Comparison of ENCODE assay signal across 26 cellular contexts in the genomic region with DNA sequence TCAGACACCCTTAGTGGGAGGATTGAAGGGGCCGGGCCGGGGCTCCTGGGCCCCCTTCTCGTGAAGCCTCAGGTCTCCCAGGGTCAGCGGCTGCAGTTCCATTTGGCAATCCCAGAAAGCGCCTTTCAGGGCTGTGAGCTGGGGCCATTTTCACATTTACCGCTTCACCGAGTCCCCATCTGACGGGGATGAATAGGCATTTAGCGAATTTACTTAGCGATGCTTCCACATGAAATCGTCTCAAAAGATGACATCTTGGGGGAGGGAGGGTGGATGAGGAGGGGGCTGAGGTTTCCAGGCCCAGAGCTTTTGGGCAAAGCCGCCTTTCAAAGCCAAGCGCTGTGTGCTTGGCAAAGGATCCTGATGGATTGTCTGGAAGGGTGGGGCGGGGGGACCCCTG.
DNase-seq lines count a peak whose midpoint lies in the region; ATAC-seq, FAIRE-seq and TF ChIP-seq lines count a peak whose summit lies in the region.
"Had no signal": no experiment of that assay in that cellular context is flagged by ENCODE, and none has a peak within 500 bp of the region (broad histone marks: within the 10 kb centered on the region; RNA-seq: fewer than 3 reads in every experiment).

No MANE protein-coding gene starts in this region.

- H4K5ac ChIP-seq in H1 (ENCODE audit: insufficient read length, low read depth, low read length) = no peak overlapping the region

- H2AFZ ChIP-seq in H1 (ENCODE audit: low read length) = no peak overlapping the region
- H2AFZ ChIP-seq in neuronal stem cell (ENCODE audit: low read length) = peak overlapping the region; percentile 42

- no peak overlapping the region for H3K27ac ChIP-seq in H1 (ENCODE audit: low read depth, low read length)
- H3K27ac ChIP-seq in neuronal stem cell (replicated peaks; ENCODE audit: low read length) = peak overlapping the region; percentile 100
- no peak overlapping the region for H3K27ac ChIP-seq in gastrocnemius medialis
- H3K27ac ChIP-seq: adrenal gland, cardiac muscle cell, epithelial cell of prostate, prostate gland, RWPE1, skin epidermis, stomach had no signal

- no peak overlapping the region for H2BK12ac ChIP-seq in H1 (ENCODE audit: low read depth, low read length)
- H2BK12ac ChIP-seq in neuronal stem cell (ENCODE audit: low read length) = no peak overlapping the region

- peak; percentile 16 for DNase-seq in NCI-H146 (lab: John Stamatoyannopoulos, UW)
- DNase-seq in NCI-H146 treated with DMSO at 0.1 percent for 48 hours (lab: John Stamatoyannopoulos, UW; ENCODE audit: unreplicated experiment) = no peak
- peak; percentile 94 for DNase-seq in NCI-H2227 (lab: John Stamatoyannopoulos, UW; ENCODE audit: unreplicated experiment)
- DNase-seq in H1 (ENCODE audit: low read depth in 1 of 2, low spot score in 2 of 2) = peak in 1 of 2 experiments; percentile 47
- DNase-seq in neuronal stem cell (ENCODE audit: low spot score) = peak; percentile 94
- no peak for DNase-seq in gastrocnemius medialis
- no peak for DNase-seq in left colon
- DNase-seq: activated B cell treated with CpG ODN at 0.5 μM for 24 hours; activated CD4-positive, alpha-beta memory T cell treated with anti-CD3 and anti-CD28 coated beads for 36 hours; activated T-cell treated with anti-CD3 and anti-CD28 coated beads for 4 hours; adrenal gland; BE2C; Caco-2; dermis blood vessel endothelial cell; HCEC 1CT; kidney glomerular epithelial cell; naive thymus-derived CD8-positive, alpha-beta T cell; stimulated activated CD4-positive, alpha-beta T cell treated with anti-CD3 and anti-CD28 coated beads, Interleukin-2, amount 100 ng/mL, for 48 hours; stomach had no signal

- no peak overlapping the region for H3K56ac ChIP-seq in H1 (replicated peaks; ENCODE audit: insufficient read length, low read depth, low read length)

- H3K4me1 ChIP-seq in H1 (replicated peaks in 1 of 4; ENCODE audit: control insufficient read depth in 3 of 4, insufficient read depth in 4 of 4, low read length in 3 of 4) = peaks cover 7 to 16% (median 14%) of the 10 kb centered on the region in 4 experiments
- peaks cover 31 to 40% of the 10 kb centered on the region in 2 donors for H3K4me1 ChIP-seq in neuronal stem cell (ENCODE audit: control insufficient read depth in 2 of 2, insufficient read depth in 1 of 2, low read depth in 1 of 2, low read length in 2 of 2)
- no peaks in the 10 kb centered on the region for H3K4me1 ChIP-seq in gastrocnemius medialis
- H3K4me1 ChIP-seq: adrenal gland, BE2C, Caco-2, prostate gland had no signal

- no peak overlapping the region for H2BK5ac ChIP-seq in H1 (ENCODE audit: low read depth, low read length)
- H2BK5ac ChIP-seq in neuronal stem cell (ENCODE audit: low read length) = no peak overlapping the region

- H2BK120ac ChIP-seq in H1 (replicated peaks; ENCODE audit: low read depth, low read length) (no peak overlapping the region), neuronal stem cell (ENCODE audit: low read depth, low read length) (no peak overlapping the region)

- no peak for FAIRE-seq in H1 (lab: Jason Lieb, UNC)
- FAIRE-seq: HTR-8/SVneo had no signal

- peaks cover 0 to 2% of the 10 kb centered on the region in 2 experiments for H4K20me1 ChIP-seq in H1 (replicated peaks in 1 of 2; ENCODE audit: control insufficient read depth in 1 of 2, insufficient read depth in 2 of 2, low read length in 2 of 2)

- intact Hi-C loops in gastrocnemius medialis (cut with DNase I; ENCODE audit: low total_unique reads) (no loop called here), left colon (cut with DNase I, micrococcal nuclease) (no loop called here)

- H4K8ac ChIP-seq in H1 (ENCODE audit: extremely low read depth, insufficient read depth, low read length) (no peak overlapping the region), neuronal stem cell (ENCODE audit: low read depth, low read length) (no peak overlapping the region)

- H3K4ac ChIP-seq in H1 (replicated peaks; ENCODE audit: insufficient read length, low read depth, low read length) (no peak overlapping the region), neuronal stem cell (ENCODE audit: low read length) (no peak overlapping the region)

- no peaks in the 10 kb centered on the region for H3K23me2 ChIP-seq in H1 (ENCODE audit: low read depth, low read length)

- TF ChIP-seq RAD21 in H1 (IDR thresholded peaks at IDR 0.05 in 1 of 2, conservative IDR thresholded peaks at IDR 0.05 in 1 of 2; ENCODE audit: low read depth in 2 of 2, low read length in 2 of 2) = no peak

- in situ Hi-C loops in gastrocnemius medialis (cut with MboI; ENCODE audit: low sequenced_read_pairs in 4 of 4) = no loop called here

- TF ChIP-seq CTCF in H1 (IDR thresholded peaks at IDR 0.05; ENCODE audit: control extremely low read depth in 1 of 3, insufficient read depth in 1 of 3, low read depth in 1 of 3, low read length in 3 of 3) (no peak), gastrocnemius medialis (IDR thresholded peaks at IDR 0.05 in 4 of 5, conservative IDR thresholded peaks at IDR 0.05 in 1 of 5) (no peak)

- H3K4me3 ChIP-seq in H1 (ENCODE audit: extremely low read depth in 1 of 4, insufficient read depth in 2 of 4, low read depth in 3 of 4, low read length in 4 of 4) (peak overlapping the region in 2 of 4 experiments; percentile 19 to 34; a peak in 2 of 8 replicates), neuronal stem cell (ENCODE audit: low read length in 2 of 2) (peak overlapping the region in 1 of 2 donors; percentile 21), gastrocnemius medialis (no peak overlapping the region)
- H3K4me3 ChIP-seq: adrenal gland, cardiac muscle cell, prostate gland, skin epidermis, stomach had no signal

- peak overlapping the region; percentile 14 to 58 for H3K4me2 ChIP-seq in H1 (ENCODE audit: insufficient read depth in 1 of 2, low read depth in 2 of 2, low read length in 2 of 2)
- H3K4me2 ChIP-seq in neuronal stem cell (ENCODE audit: insufficient read depth, low read length, poor library complexity, severe bottlenecking) = peak overlapping the region; percentile 69

- no peaks in the 10 kb centered on the region for H3K79me2 ChIP-seq in H1 (ENCODE audit: control insufficient read depth in 1 of 2, insufficient read depth in 2 of 2, low read length in 2 of 2)

- no peak overlapping the region for H3K23ac ChIP-seq in H1 (ENCODE audit: insufficient read length)
- no peak overlapping the region for H3K23ac ChIP-seq in neuronal stem cell (ENCODE audit: low read depth, low read length, poor library complexity)

- TF ChIP-seq POLR2A in H1 (IDR thresholded peaks at IDR 0.05; ENCODE audit: control extremely low read depth in 1 of 2, low read depth in 2 of 2, low read length in 2 of 2) = no peak
- TF ChIP-seq POLR2A in gastrocnemius medialis (IDR thresholded peaks at IDR 0.05) = no peak

- H3K9me3 ChIP-seq in H1 (ENCODE audit: insufficient read depth in 2 of 2, low read depth in 1 of 2, low read length in 1 of 2) (no peaks in the 10 kb centered on the region), neuronal stem cell (replicated peaks in 1 of 2; ENCODE audit: control insufficient read depth in 2 of 2, insufficient read depth in 1 of 2, low read depth in 1 of 2, low read length in 2 of 2) (no peaks in the 10 kb centered on the region), gastrocnemius medialis (no peaks in the 10 kb centered on the region)
- H3K9me3 ChIP-seq: adrenal gland, BE2C, Caco-2, prostate gland, stomach had no signal

- H3K9ac ChIP-seq in H1 (replicated peaks in 1 of 4; ENCODE audit: extremely low read depth in 1 of 4, low read depth in 3 of 4, low read length in 3 of 4) = no peak overlapping the region
- no peak overlapping the region for H3K9ac ChIP-seq in neuronal stem cell (ENCODE audit: low read depth, low read length, poor library complexity)

- no peak overlapping the region for H4K91ac ChIP-seq in H1 (replicated peaks; ENCODE audit: insufficient read length, low read length)
- H4K91ac ChIP-seq in neuronal stem cell (ENCODE audit: low read depth, low read length, poor library complexity) = no peak overlapping the region

- ATAC-seq in gastrocnemius medialis = no peak
- ATAC-seq in left colon = no peak
- no peak for ATAC-seq in GM18868 (IDR thresholded peaks at IDR 0.05; ENCODE audit: unreplicated experiment)
- ATAC-seq: naive thymus-derived CD8-positive, alpha-beta T cell had no signal

- WGBS in H1 (ENCODE audit: extremely low coverage in 1 of 2, insufficient coverage in 1 of 2, insufficient read length in 1 of 2, insufficient replicate concordance in 2 of 2, low coverage in 1 of 2, low lambda C conversion rate in 2 of 2, missing lambda C conversion rate in 1 of 2), 2 experiments = 40% methylated on average over 14 of the region's 14 CpGs; no CpG with 5 or more reads in 1 of the 2 experiments
- WGBS in neuronal stem cell (ENCODE audit: extremely low coverage in 2 of 2, insufficient read length in 2 of 2, insufficient replicate concordance in 1 of 2), 2 donors = no CpG with 5 or more reads among the region's 14 CpGs

- no peak overlapping the region for H2BK15ac ChIP-seq in H1 (ENCODE audit: low read length)
- H2BK15ac ChIP-seq in neuronal stem cell (ENCODE audit: low read length) = no peak overlapping the region

- H2AK5ac ChIP-seq in H1 (ENCODE audit: low read depth, low read length) (no peak overlapping the region), neuronal stem cell (ENCODE audit: low read depth, low read length) (no peak overlapping the region)

- CTCF ChIA-PET in H1 (lab: Charles Lee; ENCODE audit: partially characterized antibody) = interaction anchor here (1.1 to 2.6 kb wide), 3 partner anchors 10 to 394 kb away, joined by 3 to 8 read pairs (median 3); no protein-coding TSS in a partner anchor

- H3K79me1 ChIP-seq in H1 (ENCODE audit: low read depth, low read length) (no peaks in the 10 kb centered on the region), neuronal stem cell (ENCODE audit: low read depth, low read length) (peaks cover 2% of the 10 kb centered on the region)

- H3K14ac ChIP-seq in H1 (ENCODE audit: insufficient read length) (no peak overlapping the region), neuronal stem cell (ENCODE audit: low read length) (no peak overlapping the region)

- H3K18ac ChIP-seq in H1 (ENCODE audit: extremely low read depth, low read length) = 0 out of 2 replicates have a peak overlapping the region, but pooled peaks have one; percentile 9
- H3K18ac ChIP-seq in neuronal stem cell (ENCODE audit: low read length) = no peak overlapping the region

- POLR2A ChIA-PET in H1 (lab: Charles Lee; ENCODE audit: partially characterized antibody) = no interaction called here

- H3K36me3 ChIP-seq in H1 (ENCODE audit: control insufficient read depth in 2 of 4, insufficient read depth in 4 of 4, low read length in 3 of 4) = no peaks in the 10 kb centered on the region
- H3K36me3 ChIP-seq in neuronal stem cell (replicated peaks in 1 of 2; ENCODE audit: control insufficient read depth in 2 of 2, insufficient read depth in 2 of 2, low read length in 2 of 2) = no peaks in the 10 kb centered on the region
- no peaks in the 10 kb centered on the region for H3K36me3 ChIP-seq in gastrocnemius medialis
- H3K36me3 ChIP-seq: adrenal gland, BE2C, cardiac muscle cell, prostate gland had no signal

- no peak for TF ChIP-seq EP300 in H1 (IDR thresholded peaks at IDR 0.05; ENCODE audit: borderline replicate concordance in 1 of 2, low read depth in 2 of 2, low read length in 2 of 2)

- no peak overlapping the region; the same call in 1 of the 2 replicates for H2BK20ac ChIP-seq in H1 (ENCODE audit: low read length)

- H3K27me3 ChIP-seq in H1 (replicated peaks in 1 of 4; ENCODE audit: control insufficient read depth in 3 of 4, extremely low read depth in 1 of 4, insufficient read depth in 3 of 4, low read length in 3 of 4) = no peaks in the 10 kb centered on the region
- H3K27me3 ChIP-seq in neuronal stem cell (ENCODE audit: control insufficient read depth in 3 of 3, insufficient read depth in 3 of 3, low read depth in 1 of 3, low read length in 3 of 3) = peaks cover 0 to 18% (median 0%) of the 10 kb centered on the region in 3 experiments
- H3K27me3 ChIP-seq in gastrocnemius medialis = no peaks in the 10 kb centered on the region
- H3K27me3 ChIP-seq: adrenal gland, BE2C, cardiac muscle cell, stomach had no signal

Comparison
In these comparisons a context has a peak if more than half of its experiments do, and no peak if none do; other contexts are left out.
1. DNase-seq: peak in NCI-H146 (single experiment), NCI-H2227 (single experiment) and neuronal stem cell (single experiment); none in NCI-H146 treated with DMSO at 0.1 percent for 48 hours (single experiment), gastrocnemius medialis (0 of 2) and left colon (0 of 2).